19 cellular contexts compared by ENCODE assay signal in genomic region chr22:37432708-37433054, GRCh38. TPM values are rescaled to one million over a fixed set of nuclear protein-coding genes. Genes with fewer than 3 reads are reported as not detected.
DNase-seq lines count a peak whose midpoint lies in the region; ATAC-seq and TF ChIP-seq lines count a peak whose summit lies in the region.
"Had no signal": no experiment of that assay in that cellular context is flagged by ENCODE, and none has a peak within 500 bp of the region (broad histone marks: within the 10 kb centered on the region; RNA-seq: fewer than 3 reads in every experiment).

No MANE protein-coding gene starts in this region.

- H3K27ac ChIP-seq in left ventricle myocardium inferior (replicated peaks) (no peak overlapping the region), fibroblast of lung (ENCODE audit: insufficient read depth, low read length) (peak overlapping the region; percentile 56), ascending aorta (no peak overlapping the region)
- H3K27ac ChIP-seq: sigmoid colon had no signal

- POLR2A ChIA-PET in activated CD4-positive, alpha-beta memory T cell treated with anti-CD3 and anti-CD28 coated beads for 36 hours (lab: Charles Lee) = no interaction called here

- ATAC-seq in left ventricle myocardium superior = no peak
- ATAC-seq: CD8-positive, alpha-beta T cell; T-helper 17 cell had no signal

- no peak for TF ChIP-seq CTCF in left ventricle myocardium inferior (IDR thresholded peaks at IDR 0.05; ENCODE audit: borderline replicate concordance)
- TF ChIP-seq CTCF in fibroblast of lung (conservative IDR thresholded peaks at IDR 0.05 in 1 of 2, IDR thresholded peaks at IDR 0.05 in 1 of 2; ENCODE audit: low read depth in 1 of 2, low read length in 2 of 2) = no peak
- TF ChIP-seq CTCF in type B pancreatic cell (conservative IDR thresholded peaks at IDR 0.05) = no peak
- no peak for TF ChIP-seq CTCF in ascending aorta (IDR thresholded peaks at IDR 0.05)

- H3K36me3 ChIP-seq in left ventricle myocardium inferior (no peaks in the 10 kb centered on the region), fibroblast of lung (ENCODE audit: control insufficient read depth, insufficient read depth, low read length) (no peaks in the 10 kb centered on the region), ascending aorta (no peaks in the 10 kb centered on the region)
- H3K36me3 ChIP-seq: sigmoid colon had no signal

- peaks cover 27% of the 10 kb centered on the region for H3K4me1 Mint-ChIP-seq in activated CD4-positive, alpha-beta memory T cell treated with anti-CD3 and anti-CD28 coated beads for 36 hours (ENCODE audit: low read depth)
- H3K4me1 Mint-ChIP-seq in type B pancreatic cell (ENCODE audit: unreplicated experiment) = peaks cover 22% of the 10 kb centered on the region

- H3K9ac ChIP-seq in fibroblast of lung (ENCODE audit: insufficient read depth, low read length) = no peak overlapping the region

- H3K27me3 Mint-ChIP-seq in activated CD4-positive, alpha-beta memory T cell treated with anti-CD3 and anti-CD28 coated beads for 36 hours = peaks cover 35% of the 10 kb centered on the region
- peaks cover 64% of the 10 kb centered on the region for H3K27me3 Mint-ChIP-seq in type B pancreatic cell

- CTCF ChIA-PET in activated CD4-positive, alpha-beta memory T cell treated with anti-CD3 and anti-CD28 coated beads for 36 hours (lab: Charles Lee) = interaction anchor here (1.1 to 7.3 kb wide), 5 partner anchors 25 to 163 kb away, joined by 3 to 68 read pairs (median 5); no protein-coding TSS in a partner anchor

- intact Hi-C loops in left ventricle myocardium superior (cut with micrococcal nuclease) = no loop called here
- intact Hi-C loops in left ventricle myocardium inferior (cut with micrococcal nuclease) = loop anchor here (10.0 kb wide), 1 partner anchor 108 kb away; no protein-coding TSS in a partner anchor
- intact Hi-C loops in activated CD4-positive, alpha-beta memory T cell treated with anti-CD3 and anti-CD28 coated beads for 36 hours (cut with micrococcal nuclease) = loop anchor here (1.0 kb wide), 1 partner anchor 12 kb away; no protein-coding TSS in a partner anchor
- intact Hi-C loops in ascending aorta (cut with DNase I) = no loop called here

- H3K9me3 ChIP-seq in left ventricle myocardium inferior (replicated peaks) (no peaks in the 10 kb centered on the region), fibroblast of lung (ENCODE audit: control insufficient read depth, insufficient read depth, low read depth, low read length) (peaks cover 4% of the 10 kb centered on the region), ascending aorta (no peaks in the 10 kb centered on the region)
- H3K9me3 ChIP-seq: sigmoid colon had no signal

- H3K36me3 Mint-ChIP-seq in activated CD4-positive, alpha-beta memory T cell treated with anti-CD3 and anti-CD28 coated beads for 36 hours = peaks cover 4% of the 10 kb centered on the region
- no peaks in the 10 kb centered on the region for H3K36me3 Mint-ChIP-seq in type B pancreatic cell
- H3K36me3 Mint-ChIP-seq: CD8-positive, alpha-beta T cell had no signal

- H3K79me2 ChIP-seq in fibroblast of lung (ENCODE audit: control insufficient read depth, insufficient read depth, low read length) = no peaks in the 10 kb centered on the region

- H3K4me3 ChIP-seq in left ventricle myocardium inferior = no peak overlapping the region
- H3K4me3 ChIP-seq in fibroblast of lung (replicated peaks in 1 of 4; ENCODE audit: control extremely low read depth in 1 of 4, insufficient read depth in 1 of 4, low read depth in 3 of 4, low read length in 4 of 4) = no peak overlapping the region
- H3K4me3 ChIP-seq in ascending aorta = no peak overlapping the region
- H3K4me3 ChIP-seq: GM12878, lung, sigmoid colon had no signal

- no peak overlapping the region for H3K4me3 Mint-ChIP-seq in activated CD4-positive, alpha-beta memory T cell treated with anti-CD3 and anti-CD28 coated beads for 36 hours
- H3K4me3 Mint-ChIP-seq in type B pancreatic cell = no peak overlapping the region
- H3K4me3 Mint-ChIP-seq: CD8-positive, alpha-beta T cell; T-helper 17 cell had no signal

- DNase-seq in left ventricle myocardium superior = peak; percentile 5
- no peak for DNase-seq in left ventricle myocardium inferior
- DNase-seq in activated CD4-positive, alpha-beta memory T cell treated with anti-CD3 and anti-CD28 coated beads for 36 hours = no peak
- DNase-seq in fibroblast of lung (ENCODE audit: low read depth in 2 of 2) = no peak
- DNase-seq in type B pancreatic cell (ENCODE audit: extremely low spot score, unreplicated experiment) = no peak
- DNase-seq in ascending aorta (ENCODE audit: low spot score in 2 of 2) = no peak
- DNase-seq in occipital lobe (lab: John Stamatoyannopoulos, UW) = no peak
- no peak for DNase-seq in NCI-H226
- DNase-seq: activated naive CD4-positive, alpha-beta T cell treated with anti-CD3 and anti-CD28 coated beads, Interleukin-2, amount 50 U/mL, for 16 hours; CD8-positive, alpha-beta T cell; NCI-H1694 treated with DMSO at 0.1 percent for 48 hours; NCI-H774; posterior cingulate gyrus; sigmoid colon; stimulated activated naive CD4-positive, alpha-beta T cell; T-helper 17 cell had no signal

- no peak overlapping the region for H2AFZ ChIP-seq in fibroblast of lung (ENCODE audit: low read length)

- peaks cover 4% of the 10 kb centered on the region for H3K9me3 Mint-ChIP-seq in activated CD4-positive, alpha-beta memory T cell treated with anti-CD3 and anti-CD28 coated beads for 36 hours
- H3K9me3 Mint-ChIP-seq in type B pancreatic cell = peaks cover 4% of the 10 kb centered on the region
- H3K9me3 Mint-ChIP-seq: CD8-positive, alpha-beta T cell had no signal

- H3K27me3 ChIP-seq in left ventricle myocardium inferior (ENCODE audit: low read depth) (peaks cover 93% of the 10 kb centered on the region), fibroblast of lung (ENCODE audit: control insufficient read depth, insufficient read depth, low read length) (peaks cover 14% of the 10 kb centered on the region), ascending aorta (peaks cover 13% of the 10 kb centered on the region)

- H4K20me1 ChIP-seq in fibroblast of lung (ENCODE audit: control insufficient read depth, extremely low read depth, insufficient read depth, low read length) = no peaks in the 10 kb centered on the region

- peaks cover 6% of the 10 kb centered on the region for H3K4me1 ChIP-seq in left ventricle myocardium inferior
- H3K4me1 ChIP-seq in fibroblast of lung (ENCODE audit: control insufficient read depth, extremely low read depth, insufficient read depth, low read length) = peaks cover 5% of the 10 kb centered on the region
- no peaks in the 10 kb centered on the region for H3K4me1 ChIP-seq in ascending aorta

- H3K27ac Mint-ChIP-seq in activated CD4-positive, alpha-beta memory T cell treated with anti-CD3 and anti-CD28 coated beads for 36 hours = peak overlapping the region; percentile 60
- peak overlapping the region; percentile 82 for H3K27ac Mint-ChIP-seq in type B pancreatic cell
- H3K27ac Mint-ChIP-seq: CD8-positive, alpha-beta T cell; T-helper 17 cell had no signal

- H3K4me2 ChIP-seq in fibroblast of lung (ENCODE audit: extremely low read depth, insufficient read depth, low read length) = no peak overlapping the region

RNA-seq across cellular contexts. Expression of gene ELFN2, which starts 5.4 kb away (rescaled TPM):
- total RNA-seq in left ventricle myocardium superior (0.05 TPM), left ventricle myocardium inferior (not detected), fibroblast of lung (under 0.01 TPM in 2 replicates), type B pancreatic cell (ENCODE audit: low replicate concordance) (0.53 and 1.3 TPM in 2 replicates), ascending aorta (not detected), occipital lobe (14.7 TPM)
- under 1 TPM; 0.39 to 0.57 TPM for total RNA-seq in activated CD4-positive, alpha-beta memory T cell treated with anti-CD3 and anti-CD28 coated beads for 36 hours
- polyA plus RNA-seq in fibroblast of lung = 0.02 and 0.10 TPM in 2 replicates
- polyA plus RNA-seq in fibroblast of lung (2012) = 0.14 and 0.44 TPM in 2 replicates
- polyA minus RNA-seq in fibroblast of lung (ENCODE audit: low replicate concordance) = 0.52 and 0.67 TPM in 2 replicates
- total RNA-seq: CD8-positive, alpha-beta T cell had no signal
- polyA plus RNA-seq: naive thymus-derived CD4-positive, alpha-beta T cell had no signal

RNA-seq across cellular contexts. Expression of gene MFNG, which starts 53.5 kb away (rescaled TPM):
- total RNA-seq in left ventricle myocardium superior (13.9 TPM), left ventricle myocardium inferior (11.8 TPM), fibroblast of lung (under 0.01 TPM in 1 of 2 replicates, not detected in the other), type B pancreatic cell (ENCODE audit: low replicate concordance) (0.76 and 0.82 TPM in 2 replicates), ascending aorta (101 TPM), occipital lobe (3.9 TPM)
- total RNA-seq in activated CD4-positive, alpha-beta memory T cell treated with anti-CD3 and anti-CD28 coated beads for 36 hours = 100 to 1,000 TPM; 101 to 106 TPM
- polyA plus RNA-seq in fibroblast of lung = 0.15 TPM in 1 of 2 replicates, not detected in the other
- polyA plus RNA-seq in fibroblast of lung (2012) = not detected in 2 replicates
- not detected in 2 replicates for polyA minus RNA-seq in fibroblast of lung (ENCODE audit: low replicate concordance)

Comparison
In these comparisons a context has a peak if more than half of its experiments do, and no peak if none do; other contexts are left out.
1. intact Hi-C loops: an anchor here in left ventricle myocardium inferior (10.0 kb wide) and activated CD4-positive, alpha-beta memory T cell treated with anti-CD3 and anti-CD28 coated beads for 36 hours (1.0 kb wide); none called in left ventricle myocardium superior and ascending aorta.